In the genomic region with DNA sequence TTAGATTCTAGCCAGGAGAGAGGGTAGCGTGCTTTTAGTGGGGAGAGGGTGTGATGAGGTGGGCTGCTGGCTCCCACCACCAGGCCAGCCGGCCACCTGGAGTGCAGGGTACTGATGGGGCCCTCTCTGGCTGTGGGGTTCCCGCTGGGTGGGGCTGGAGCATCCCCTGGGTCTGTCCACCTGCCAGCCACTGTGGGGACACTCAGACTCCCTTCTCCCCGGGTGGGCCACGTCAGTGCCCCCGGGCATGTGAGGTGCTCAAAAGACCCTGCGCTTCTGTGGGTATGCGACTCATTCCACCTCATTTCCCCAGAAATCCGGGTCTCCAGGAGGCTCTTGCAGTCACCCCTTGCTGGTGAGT, we compare ENCODE assay signal across 16 cellular contexts. TPM values are rescaled to one million over a fixed set of nuclear protein-coding genes. Genes with fewer than 3 reads are reported as not detected.
"Had no signal": no experiment of that assay in that cellular context is flagged by ENCODE, and none has a peak within 500 bp of the region (broad histone marks: within the 10 kb centered on the region; RNA-seq: fewer than 3 reads in every experiment).

No MANE protein-coding gene starts in this region.

- H3K4me3 Mint-ChIP-seq: activated CD4-positive, alpha-beta memory T cell treated with anti-CD3 and anti-CD28 coated beads for 36 hours; activated CD4-positive, alpha-beta T cell treated with anti-CD3 and anti-CD28 coated beads for 36 hours; activated CD8-positive, alpha-beta memory T cell treated with anti-CD3 and anti-CD28 coated beads, Interleukin-2, amount 10 ng/mL, durations not matched to agents 7 days and 5 days; activated naive CD8-positive, alpha-beta T cell treated with anti-CD3 and anti-CD28 coated beads, Interleukin-2, amount 50 U/mL, for 24 hours; activated T-cell treated with anti-CD3 and anti-CD28 coated beads, Interleukin-2, amount 50 U/mL, for 24 hours; brain; central memory CD8-positive, alpha-beta T cell; endodermal cell; nephron; stimulated activated naive CD8-positive, alpha-beta T cell treated with anti-CD3 and anti-CD28 coated beads, Interleukin-15, Interleukin-2, amounts not matched to agents 100 ng/mL and 50 ng/mL, for 24 hours had no signal

- H3K27me3 Mint-ChIP-seq: activated CD4-positive, alpha-beta T cell treated with anti-CD3 and anti-CD28 coated beads for 36 hours had no signal

- H3K27ac Mint-ChIP-seq: activated CD4-positive, alpha-beta memory T cell treated with anti-CD3 and anti-CD28 coated beads for 36 hours; activated CD4-positive, alpha-beta T cell treated with anti-CD3 and anti-CD28 coated beads for 36 hours; activated CD8-positive, alpha-beta memory T cell treated with anti-CD3 and anti-CD28 coated beads, Interleukin-2, amount 10 ng/mL, durations not matched to agents 7 days and 5 days; activated naive CD8-positive, alpha-beta T cell treated with anti-CD3 and anti-CD28 coated beads, Interleukin-2, amount 50 U/mL, for 24 hours; activated T-cell treated with anti-CD3 and anti-CD28 coated beads, Interleukin-2, amount 50 U/mL, for 24 hours; activated T-helper 2 cell treated with anti-CD3 and anti-CD28 coated beads, Interferon-gamma antibody, Interleukin-2, Interleukin-4, amounts not matched to agents 10 μg/mL and 5 μg/mL and 100 μg/mL, durations not matched to agents 14 hours and 24 hours and 36 hours; endodermal cell; nephron; stimulated activated naive CD8-positive, alpha-beta T cell treated with anti-CD3 and anti-CD28 coated beads, Interleukin-15, Interleukin-2, amounts not matched to agents 100 ng/mL and 50 ng/mL, for 24 hours had no signal

- H3K36me3 ChIP-seq: colonic mucosa, upper lobe of right lung had no signal

- H3K4me1 Mint-ChIP-seq: activated CD8-positive, alpha-beta memory T cell treated with anti-CD3 and anti-CD28 coated beads, Interleukin-2, amount 10 ng/mL, durations not matched to agents 7 days and 5 days; activated naive CD8-positive, alpha-beta T cell treated with anti-CD3 and anti-CD28 coated beads, Interleukin-2, amount 50 U/mL, for 24 hours; endodermal cell had no signal

- H3K9me3 Mint-ChIP-seq: activated CD4-positive, alpha-beta memory T cell treated with anti-CD3 and anti-CD28 coated beads for 36 hours; activated naive CD8-positive, alpha-beta T cell treated with anti-CD3 and anti-CD28 coated beads, Interleukin-2, amount 50 U/mL, for 24 hours; activated T-cell treated with anti-CD3 and anti-CD28 coated beads, Interleukin-2, amount 50 U/mL, for 24 hours; activated T-helper 2 cell treated with anti-CD3 and anti-CD28 coated beads, Interferon-gamma antibody, Interleukin-2, Interleukin-4, amounts not matched to agents 10 μg/mL and 5 μg/mL and 100 μg/mL, durations not matched to agents 14 hours and 24 hours and 36 hours; central memory CD8-positive, alpha-beta T cell; endodermal cell; nephron; stimulated activated naive CD8-positive, alpha-beta T cell treated with anti-CD3 and anti-CD28 coated beads, Interleukin-15, Interleukin-2, amounts not matched to agents 100 ng/mL and 50 ng/mL, for 24 hours had no signal

- H3K36me3 Mint-ChIP-seq: activated CD4-positive, alpha-beta memory T cell treated with anti-CD3 and anti-CD28 coated beads for 36 hours; activated CD8-positive, alpha-beta memory T cell treated with anti-CD3 and anti-CD28 coated beads, Interleukin-2, amount 10 ng/mL, durations not matched to agents 7 days and 5 days; brain had no signal

- H3K27ac ChIP-seq: colonic mucosa, epithelial cell of prostate, foreskin keratinocyte, upper lobe of right lung had no signal

- H3K27me3 ChIP-seq: colonic mucosa, foreskin keratinocyte had no signal

- H3K4me1 ChIP-seq: colonic mucosa, foreskin keratinocyte had no signal

- H3K4me3 ChIP-seq: colonic mucosa, lung, upper lobe of right lung had no signal

- H3K9me3 ChIP-seq: colonic mucosa, upper lobe of right lung had no signal

RNA-seq across cellular contexts. Expression of a gene that starts 54.0 kb away (rescaled TPM):
- total RNA-seq: foreskin keratinocyte, upper lobe of right lung had no signal
- polyA plus RNA-seq: foreskin keratinocyte had no signal
